Comparison of ENCODE assay signal across 1 cellular context in genomic region chr4:55127521-55127920, GRCh38.
TF ChIP-seq lines count a peak whose summit lies in the region.

No MANE protein-coding gene starts in this region.

TF ChIP-seq in H1, 55 proteins besides CTCF, POLR2A, EP300 and RAD21 (continued from another document):
- TF ChIP-seq, protein P1, sequence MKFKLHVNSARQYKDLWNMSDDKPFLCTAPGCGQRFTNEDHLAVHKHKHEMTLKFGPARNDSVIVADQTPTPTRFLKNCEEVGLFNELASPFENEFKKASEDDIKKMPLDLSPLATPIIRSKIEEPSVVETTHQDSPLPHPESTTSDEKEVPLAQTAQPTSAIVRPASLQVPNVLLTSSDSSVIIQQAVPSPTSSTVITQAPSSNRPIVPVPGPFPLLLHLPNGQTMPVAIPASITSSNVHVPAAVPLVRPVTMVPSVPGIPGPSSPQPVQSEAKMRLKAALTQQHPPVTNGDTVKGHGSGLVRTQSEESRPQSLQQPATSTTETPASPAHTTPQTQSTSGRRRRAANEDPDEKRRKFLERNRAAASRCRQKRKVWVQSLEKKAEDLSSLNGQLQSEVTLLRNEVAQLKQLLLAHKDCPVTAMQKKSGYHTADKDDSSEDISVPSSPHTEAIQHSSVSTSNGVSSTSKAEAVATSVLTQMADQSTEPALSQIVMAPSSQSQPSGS (IDR thresholded peaks at IDR 0.05; ENCODE audit: low read length), result no peak
- TF ChIP-seq HDAC6 (IDR thresholded peaks at IDR 0.05; ENCODE audit: low read depth, low read length) (no peak), PHF8 (conservative IDR thresholded peaks at IDR 0.05; ENCODE audit: low read depth, low read length) (no peak), SIX5 (IDR thresholded peaks at IDR 0.05; ENCODE audit: low read depth, low read length) (no peak), CBX5 (IDR thresholded peaks at IDR 0.05; ENCODE audit: low read depth, low read length) (no peak), MAFK (IDR thresholded peaks at IDR 0.05; ENCODE audit: low read depth, low read length) (no peak), MAX (IDR thresholded peaks at IDR 0.05) (no peak), BACH1 (IDR thresholded peaks at IDR 0.05; ENCODE audit: low read length) (no peak), SIN3A (conservative IDR thresholded peaks at IDR 0.05 in 1 of 2, IDR thresholded peaks at IDR 0.05 in 1 of 2; ENCODE audit: low read depth in 1 of 2, low read length in 2 of 2) (no peak), E2F6 (IDR thresholded peaks at IDR 0.05) (no peak), CHD1 (IDR thresholded peaks at IDR 0.05; ENCODE audit: low read depth, low read length) (no peak)
